ENCODE assay signal across 8 cellular contexts in the genomic region with DNA sequence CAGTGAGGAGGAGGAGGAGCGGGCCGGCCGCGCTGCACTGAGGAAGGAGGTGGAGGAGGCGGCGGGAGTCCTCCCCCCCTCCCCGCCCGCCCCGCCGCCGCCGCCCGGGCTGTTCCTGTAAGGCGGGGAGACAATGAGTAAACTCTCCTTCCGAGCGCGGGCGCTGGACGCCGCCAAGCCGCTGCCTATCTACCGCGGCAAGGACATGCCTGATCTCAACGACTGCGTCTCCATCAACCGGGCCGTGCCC. TPM values are rescaled to one million over a fixed set of nuclear protein-coding genes. Genes with fewer than 3 reads are reported as not detected.
DNase-seq lines count a peak whose midpoint lies in the region; ATAC-seq and TF ChIP-seq lines count a peak whose summit lies in the region.

No MANE protein-coding gene starts in this region.

- intact Hi-C loops in MCF 10A (cut with micrococcal nuclease) (loop anchor here (1.0 to 10.0 kb wide), 6 partner anchors 110 to 940 kb away; a partner anchor contains a TSS), uterus (cut with DNase I; ENCODE audit: low total_unique reads) (no loop called here)

- H3K9ac ChIP-seq in BLaER1 = peak overlapping the region; percentile 90

- TF ChIP-seq CTCF in MCF 10A (IDR thresholded peaks at IDR 0.05; ENCODE audit: unreplicated experiment) (no peak), lung (IDR thresholded peaks at IDR 0.05; ENCODE audit: control extremely low read depth, extremely low read depth) (no peak), uterus (IDR thresholded peaks at IDR 0.05) (no peak)

- H3K4me1 ChIP-seq in BLaER1 = peaks cover 25% of the 10 kb centered on the region
- H3K4me1 ChIP-seq in lung (ENCODE audit: control insufficient read depth in 2 of 2, insufficient read depth in 2 of 2, low read length in 2 of 2) = peaks cover 1 to 18% of the 10 kb centered on the region in 2 donors
- no peaks in the 10 kb centered on the region for H3K4me1 ChIP-seq in uterus

- H3K27ac Mint-ChIP-seq in MCF 10A (ENCODE audit: low read depth, unreplicated experiment) = peak overlapping the region; percentile 99

- ATAC-seq in GM21360 (IDR thresholded peaks at IDR 0.05; ENCODE audit: unreplicated experiment) (peak; percentile 30), HG03558 (IDR thresholded peaks at IDR 0.05; ENCODE audit: extremely low read depth, unreplicated experiment) (peak; percentile 11), lung (ENCODE audit: insufficient read depth, low FRiP score) (peak; percentile 65)

- no peak overlapping the region for H3K4me2 ChIP-seq in BLaER1

- peaks cover 5% of the 10 kb centered on the region for H3K36me3 Mint-ChIP-seq in MCF 10A (ENCODE audit: insufficient read depth, unreplicated experiment)

- H3K36me3 ChIP-seq in BLaER1 (no peaks in the 10 kb centered on the region), lung (ENCODE audit: control insufficient read depth in 2 of 2, insufficient read depth in 2 of 2, low read length in 2 of 2) (no peaks in the 10 kb centered on the region), uterus (no peaks in the 10 kb centered on the region)

- BruUV-seq in MCF 10A (replicated peaks; lab: Mats Ljungman, UMichigan) = no TSS peak

- POLR2A ChIA-PET in MCF 10A (lab: Yijun Ruan, JAX) = interaction anchor here (0.6 to 1.0 kb wide), 9 partner anchors 11 to 697 kb away, joined by 3 to 6 read pairs (median 3); no protein-coding TSS in a partner anchor

- H3K4me3 ChIP-seq in BLaER1 (peak overlapping the region; percentile 97), lung (peak overlapping the region; percentile 70), uterus (peak overlapping the region; percentile 77 to 79)

- peaks cover 27% of the 10 kb centered on the region for H3K4me1 Mint-ChIP-seq in MCF 10A (ENCODE audit: insufficient read depth, unreplicated experiment)

- no peaks in the 10 kb centered on the region for H3K9me3 Mint-ChIP-seq in MCF 10A (ENCODE audit: unreplicated experiment)

- H3K27me3 Mint-ChIP-seq in MCF 10A (ENCODE audit: insufficient read depth, unreplicated experiment) = no peaks in the 10 kb centered on the region

- DNase-seq in MCF 10A (ENCODE audit: unreplicated experiment) (no peak), lung (ENCODE audit: low spot score) (no peak), uterus (no peak), glomerular visceral epithelial cell (ENCODE audit: extremely low spot score) (no peak)
- no peak for DNase-seq in activated CD4-positive, alpha-beta T cell treated with anti-CD3 and anti-CD28 coated beads for 48 hours

- no peaks in the 10 kb centered on the region for H3K9me3 ChIP-seq in BLaER1
- H3K9me3 ChIP-seq in lung (ENCODE audit: control insufficient read depth in 2 of 2, insufficient read depth in 1 of 2, low read length in 1 of 2) = no peaks in the 10 kb centered on the region
- H3K9me3 ChIP-seq in uterus = no peaks in the 10 kb centered on the region

- CTCF ChIA-PET in MCF 10A (lab: Yijun Ruan, JAX) = interaction anchor here (0.6 to 1.0 kb wide), 2 partner anchors 16 to 1667 kb away, joined by 4 read pairs; no protein-coding TSS in a partner anchor

- peak in 1 of 2 donors; percentile 5 for TF ChIP-seq POLR2A in uterus (IDR thresholded peaks at IDR 0.05)

- peak overlapping the region; percentile 94 for H3K27ac ChIP-seq in BLaER1
- H3K27ac ChIP-seq in lung (ENCODE audit: low read depth in 1 of 2, low read length in 1 of 2) = peak overlapping the region; percentile 88 to 100
- peak overlapping the region; percentile 99 to 100 for H3K27ac ChIP-seq in uterus

- H3K27me3 ChIP-seq in BLaER1 = peaks cover 4% of the 10 kb centered on the region; the same call in 1 of the 2 replicates
- H3K27me3 ChIP-seq in lung (ENCODE audit: control insufficient read depth, insufficient read depth) = no peaks in the 10 kb centered on the region
- H3K27me3 ChIP-seq in uterus = no peaks in the 10 kb centered on the region

- H3K4me3 Mint-ChIP-seq in MCF 10A (ENCODE audit: unreplicated experiment) = peak overlapping the region; percentile 91

- peaks cover 43% of the 10 kb centered on the region for H4K20me1 ChIP-seq in BLaER1

- 0% methylated on average over 8 to 27 of the region's 27 CpGs for WGBS in lung, 2 donors

RNA-seq across cellular contexts. Expression of a gene that starts 0.3 kb away (rescaled TPM):
- 25.6 and 33.4 TPM in 2 replicates for total RNA-seq in MCF 10A (2022)
- total RNA-seq in lung = 10 to 100 TPM; 29.6 to 65.3 TPM
- polyA plus RNA-seq in lung = 10 to 100 TPM in 1 of 2 donors, 1 to 10 TPM in 1; 7.0 to 11.9 TPM
- 10 to 100 TPM; 14.3 to 71.4 (median 33.8) TPM for total RNA-seq in uterus

Comparison
In these comparisons a context has a peak if more than half of its experiments do, and no peak if none do; other contexts are left out.
1. ATAC-seq: peak in every context shown above with its lines; median percentile 65 in lung; 30 in GM21360; 11 in HG03558.